ENCODE assay signal across 22 cellular contexts in the genomic region with DNA sequence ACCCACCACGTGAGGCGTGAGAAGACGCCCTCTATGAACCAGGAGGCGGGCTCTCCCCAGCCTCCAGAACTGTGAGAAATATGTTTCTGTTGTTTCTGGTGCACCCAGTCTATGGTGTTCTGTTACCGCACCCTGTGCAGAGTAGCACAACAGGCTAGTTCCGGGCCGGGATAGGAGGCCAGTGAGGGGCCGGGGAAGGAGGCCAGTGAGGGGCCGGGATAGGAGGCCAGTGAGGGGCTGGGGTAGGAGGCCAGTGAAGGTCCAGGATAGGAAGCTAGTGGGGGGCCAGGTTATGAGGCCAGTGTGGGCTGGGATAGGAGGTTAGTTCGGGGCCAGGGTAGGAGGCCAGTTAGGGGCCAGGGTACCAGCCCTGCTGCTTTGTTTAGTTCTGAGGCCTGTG.
"Had no signal": no experiment of that assay in that cellular context is flagged by ENCODE, and none has a peak within 500 bp of the region (broad histone marks: within the 10 kb centered on the region; RNA-seq: fewer than 3 reads in every experiment).

No MANE protein-coding gene starts in this region.

- H3K27me3 ChIP-seq: body of pancreas, cardiac muscle cell, hepatocyte, sigmoid colon had no signal

- H3K4me1 Mint-ChIP-seq: activated CD4-positive, alpha-beta memory T cell treated with anti-CD3 and anti-CD28 coated beads, Interleukin-2, amount 10 ng/mL, durations not matched to agents 7 days and 5 days; activated CD4-positive, alpha-beta T cell treated with anti-CD3 and anti-CD28 coated beads, Interleukin-2, amount 10 ng/mL, durations not matched to agents 24 days and 14 days; immature natural killer cell; neural crest cell; T-cell had no signal

- H3K9me3 ChIP-seq: body of pancreas, sigmoid colon had no signal

- H3K27ac ChIP-seq: body of pancreas, cardiac muscle cell, epithelial cell of prostate, hepatocyte, sigmoid colon, VCaP had no signal

- H3K36me3 Mint-ChIP-seq: immature natural killer cell, T-cell had no signal

- H2AFZ ChIP-seq: hepatocyte had no signal

- DNase-seq: activated CD4-positive, alpha-beta memory T cell treated with anti-CD3 and anti-CD28 coated beads, Interleukin-2, amount 10 ng/mL, durations not matched to agents 7 days and 5 days; activated CD4-positive, alpha-beta T cell treated with anti-CD3 and anti-CD28 coated beads, Interleukin-2, amount 10 ng/mL, durations not matched to agents 24 days and 14 days; activated effector memory CD4-positive, alpha-beta T cell treated with Interleukin-2 at 50 U/mL for 16 hours; activated naive CD4-positive, alpha-beta T cell treated with anti-CD3 and anti-CD28 coated beads for 36 hours; activated T-cell treated with anti-CD3 and anti-CD28 coated beads, Interleukin-2, amount 50 U/mL, for 72 hours; body of pancreas; immature natural killer cell; occipital lobe; posterior cingulate gyrus; sigmoid colon; stimulated activated CD4-positive, alpha-beta T cell treated with anti-CD3 and anti-CD28 coated beads, Interleukin-15, amount 100 ng/mL, for 24 hours; stimulated activated CD8-positive, alpha-beta memory T cell treated with anti-CD3 and anti-CD28 coated beads, Interleukin-4, amount 100 ng/mL, for 48 hours; stimulated activated naive CD4-positive, alpha-beta T cell; T-cell had no signal

- H3K4me2 ChIP-seq: hepatocyte, smooth muscle cell had no signal

- H3K27ac Mint-ChIP-seq: activated CD4-positive, alpha-beta memory T cell treated with anti-CD3 and anti-CD28 coated beads, Interleukin-2, amount 10 ng/mL, durations not matched to agents 7 days and 5 days; activated CD4-positive, alpha-beta T cell treated with anti-CD3 and anti-CD28 coated beads, Interleukin-2, amount 10 ng/mL, durations not matched to agents 24 days and 14 days; activated naive CD4-positive, alpha-beta T cell treated with anti-CD3 and anti-CD28 coated beads for 36 hours; activated T-cell treated with anti-CD3 and anti-CD28 coated beads, Interleukin-2, amount 50 U/mL, for 72 hours; immature natural killer cell; T-cell; T-helper 2 cell treated with Interferon-gamma antibody and Interleukin-4, amounts not matched to agents 5 μg/mL and 100 μg/mL, for 36 hours had no signal

- H3K4me3 Mint-ChIP-seq: activated CD4-positive, alpha-beta memory T cell treated with anti-CD3 and anti-CD28 coated beads, Interleukin-2, amount 10 ng/mL, durations not matched to agents 7 days and 5 days; activated CD4-positive, alpha-beta T cell treated with anti-CD3 and anti-CD28 coated beads, Interleukin-2, amount 10 ng/mL, durations not matched to agents 24 days and 14 days; activated naive CD4-positive, alpha-beta T cell treated with anti-CD3 and anti-CD28 coated beads for 36 hours; activated T-cell treated with anti-CD3 and anti-CD28 coated beads, Interleukin-2, amount 50 U/mL, for 72 hours; immature natural killer cell; neural crest cell; T-cell; T-helper 2 cell treated with Interferon-gamma antibody and Interleukin-4, amounts not matched to agents 5 μg/mL and 100 μg/mL, for 36 hours had no signal

- H3K27me3 Mint-ChIP-seq: activated CD4-positive, alpha-beta memory T cell treated with anti-CD3 and anti-CD28 coated beads, Interleukin-2, amount 10 ng/mL, durations not matched to agents 7 days and 5 days; activated CD4-positive, alpha-beta T cell treated with anti-CD3 and anti-CD28 coated beads, Interleukin-2, amount 10 ng/mL, durations not matched to agents 24 days and 14 days had no signal

- H3K9me3 Mint-ChIP-seq: activated CD4-positive, alpha-beta memory T cell treated with anti-CD3 and anti-CD28 coated beads, Interleukin-2, amount 10 ng/mL, durations not matched to agents 7 days and 5 days; neural crest cell had no signal

- H3K36me3 ChIP-seq: cardiac muscle cell, sigmoid colon had no signal

- H3K4me3 ChIP-seq: body of pancreas, cardiac muscle cell, hepatocyte, sigmoid colon, smooth muscle cell had no signal

- H3K4me1 ChIP-seq: body of pancreas, sigmoid colon had no signal

- ATAC-seq: activated T-cell treated with anti-CD3 and anti-CD28 coated beads, Interleukin-2, amount 50 U/mL, for 72 hours; body of pancreas; left lobe of liver; T-cell had no signal
